ENCODE assay signal across 27 cellular contexts in genomic region chr3:25396686-25397085, GRCh38. TPM values are rescaled to one million over a fixed set of nuclear protein-coding genes. Genes with fewer than 3 reads are reported as not detected.
DNase-seq lines count a peak whose midpoint lies in the region; ATAC-seq and TF ChIP-seq lines count a peak whose summit lies in the region.
"Had no signal": no experiment of that assay in that cellular context is flagged by ENCODE, and none has a peak within 500 bp of the region (broad histone marks: within the 10 kb centered on the region; RNA-seq: fewer than 3 reads in every experiment).

No MANE protein-coding gene starts in this region.

- no TSS peak for BruUV-seq in PC-9 (replicated peaks; lab: Mats Ljungman, UMichigan)

- peak overlapping the region; percentile 79 to 97 (median 88) for H3K4me2 ChIP-seq in BLaER1 treated with 17β-estradiol and CSF1 and Interleukin-3, amounts not matched to agents 10 nM and 100 nM
- H3K4me2 ChIP-seq in PC-9 = no peak overlapping the region

- H4K20me1 ChIP-seq in BLaER1 treated with 17β-estradiol and CSF1 and Interleukin-3, amounts not matched to agents 10 nM and 100 nM = no peaks in the 10 kb centered on the region
- H4K20me1 ChIP-seq in PC-9 (ENCODE audit: insufficient read depth) = no peaks in the 10 kb centered on the region

- no peak for TF ChIP-seq CTCF in PC-9 (conservative IDR thresholded peaks at IDR 0.05)

- H3K9ac ChIP-seq in BLaER1 treated with 17β-estradiol and CSF1 and Interleukin-3, amounts not matched to agents 10 nM and 100 nM = peak overlapping the region; percentile 3 to 56 (median 37); a peak in 15 of 22 replicates

- no peak overlapping the region for H2AFZ ChIP-seq in PC-9

- H3K9me2 ChIP-seq in PC-9 (ENCODE audit: insufficient read depth) = no peaks in the 10 kb centered on the region

- H3K27ac ChIP-seq in BLaER1 treated with 17β-estradiol and CSF1 and Interleukin-3, amounts not matched to agents 10 nM and 100 nM = peak overlapping the region in 10 of 11 experiments; percentile 46 to 74 (median 64); a peak in 19 of 22 replicates
- no peak overlapping the region for H3K27ac ChIP-seq in PC-9
- H3K27ac ChIP-seq: adrenal gland, heart left ventricle, lower lobe of right lung, SK-N-MC, skin epidermis, vagina had no signal

- DNase-seq in PC-9 = peak; percentile 19 to 35
- no peak for DNase-seq in left colon
- DNase-seq in activated T-cell treated with anti-CD3 and anti-CD28 coated beads, Interleukin-2, amount 50 U/mL, for 1 hour = no peak
- DNase-seq in HPDE6-E6E7 (ENCODE audit: extremely low spot score) = no peak
- DNase-seq in KBM-7 = no peak
- no peak for DNase-seq in stimulated activated CD4-positive, alpha-beta T cell treated with anti-CD3 and anti-CD28 coated beads, Interleukin-12 subunit alpha, Interleukin-12 subunit beta, amount 100 ng/mL, for 4 hours
- DNase-seq: activated CD4-positive, alpha-beta T cell treated with anti-CD3 and anti-CD28 coated beads, Interleukin-2, amount 50 U/mL, for 48 hours; activated naive CD4-positive, alpha-beta T cell treated with anti-CD3 and anti-CD28 coated beads for 36 hours; adrenal gland; CD4-positive, CD25-positive, alpha-beta regulatory T cell; central memory CD4-positive, alpha-beta T cell; effector memory CD8-positive, alpha-beta T cell; foreskin melanocyte; H9; heart left ventricle; lower lobe of right lung; naive thymus-derived CD8-positive, alpha-beta T cell; NCI-H1092 treated with DMSO at 0.1 percent for 48 hours; NCI-H187; stimulated activated naive CD4-positive, alpha-beta T cell had no signal

- CTCF ChIA-PET in PC-9 (lab: Charles Lee) = no interaction called here

- intact Hi-C loops in PC-9 (cut with micrococcal nuclease; ENCODE audit: unreplicated experiment) (no loop called here), left colon (cut with DNase I, micrococcal nuclease) (no loop called here)

- peak overlapping the region in 9 of 10 experiments; percentile 13 to 50 (median 33); a peak in 11 of 20 replicates for H3K4me3 ChIP-seq in BLaER1 treated with 17β-estradiol and CSF1 and Interleukin-3, amounts not matched to agents 10 nM and 100 nM
- H3K4me3 ChIP-seq in PC-9 = no peak overlapping the region
- H3K4me3 ChIP-seq: adrenal gland, heart left ventricle, lower lobe of right lung, SK-N-MC, skin epidermis, vagina had no signal

- no peaks in the 10 kb centered on the region for H3K79me2 ChIP-seq in PC-9 (ENCODE audit: low read depth)

- no peaks in the 10 kb centered on the region for H3K27me3 ChIP-seq in BLaER1 treated with 17β-estradiol and CSF1 and Interleukin-3, amounts not matched to agents 10 nM and 100 nM
- no peaks in the 10 kb centered on the region for H3K27me3 ChIP-seq in PC-9 (ENCODE audit: insufficient read depth, low read depth)
- H3K27me3 ChIP-seq: adrenal gland, heart left ventricle, vagina had no signal

- ATAC-seq in GM21717 (IDR thresholded peaks at IDR 0.05; ENCODE audit: unreplicated experiment) = peak; percentile 40
- ATAC-seq in left colon = peak; percentile 20
- ATAC-seq: effector memory CD8-positive, alpha-beta T cell; heart left ventricle; lower lobe of right lung; naive thymus-derived CD8-positive, alpha-beta T cell had no signal

- H3F3A ChIP-seq in PC-9 (ENCODE audit: insufficient read depth, low read depth) = no peaks in the 10 kb centered on the region

- H3K4me1 ChIP-seq in BLaER1 treated with 17β-estradiol and CSF1 and Interleukin-3, amounts not matched to agents 10 nM and 100 nM = peaks cover 17 to 39% (median 33%) of the 10 kb centered on the region in 10 experiments
- H3K4me1 ChIP-seq in PC-9 (replicated peaks; ENCODE audit: insufficient read depth) = no peaks in the 10 kb centered on the region
- H3K4me1 ChIP-seq: adrenal gland, heart left ventricle, lower lobe of right lung, vagina had no signal

- POLR2A ChIA-PET in PC-9 (lab: Charles Lee; ENCODE audit: unreplicated experiment) = no interaction called here

- peaks cover 0 to 21% (median 14%) of the 10 kb centered on the region in 11 experiments; a peak in 10 of 22 replicates for H3K9me3 ChIP-seq in BLaER1 treated with 17β-estradiol and CSF1 and Interleukin-3, amounts not matched to agents 10 nM and 100 nM (replicated peaks in 1 of 11)
- H3K9me3 ChIP-seq in PC-9 (ENCODE audit: insufficient read depth, low read depth) = no peaks in the 10 kb centered on the region
- H3K9me3 ChIP-seq: adrenal gland, lower lobe of right lung, vagina had no signal

- H3K36me3 ChIP-seq in BLaER1 treated with 17β-estradiol and CSF1 and Interleukin-3, amounts not matched to agents 10 nM and 100 nM = no peaks in the 10 kb centered on the region
- H3K36me3 ChIP-seq in PC-9 (ENCODE audit: low read depth) = no peaks in the 10 kb centered on the region
- H3K36me3 ChIP-seq: adrenal gland, heart left ventricle, lower lobe of right lung, vagina had no signal

- in situ Hi-C loops in KBM-7 (cut with MboI; ENCODE audit: low pct_unique_long_range_greater_than_20kb, low sequenced_read_pairs) = no loop called here

RNA-seq across cellular contexts. Expression of gene RARB, which starts 31.4 kb away (rescaled TPM):
- total RNA-seq in PC-9 (2021) (0.75 and 1.0 TPM in 2 replicates), left colon (1 to 10 TPM; 1.2 to 4.3 TPM)
- total RNA-seq: activated naive CD4-positive, alpha-beta T cell treated with anti-CD3 and anti-CD28 coated beads for 36 hours; CD4-positive, CD25-positive, alpha-beta regulatory T cell; mononuclear cell; naive thymus-derived CD8-positive, alpha-beta T cell; OCI-LY7 had no signal

Comparison
In these comparisons a context has a peak if more than half of its experiments do, and no peak if none do; other contexts are left out.
1. DNase-seq: peak in PC-9 (2 of 2); none in left colon (0 of 2), activated T-cell treated with anti-CD3 and anti-CD28 coated beads, Interleukin-2, amount 50 U/mL, for 1 hour (single experiment), HPDE6-E6E7 (single experiment), KBM-7 (single experiment) and stimulated activated CD4-positive, alpha-beta T cell treated with anti-CD3 and anti-CD28 coated beads, Interleukin-12 subunit alpha, Interleukin-12 subunit beta, amount 100 ng/mL, for 4 hours (single experiment).